ENCODE assay signal across 1 cellular context in genomic region chr4:122480655-122481487, GRCh38.
TF ChIP-seq lines count a peak whose summit lies in the region.

No MANE protein-coding gene starts in this region.

TF ChIP-seq in K562, 482 proteins besides CTCF, POLR2A, EP300 and RAD21 (continued from another document):
- TF ChIP-seq CEBPZ (IDR thresholded peaks at IDR 0.05; ENCODE audit: borderline replicate concordance, low read depth, low read length) (no peak), TBL1XR1 (IDR thresholded peaks at IDR 0.05; ENCODE audit: low read length in 2 of 2) (peak in 1 of 2 experiments; percentile 20; a peak in 1 of 4 replicates), SP1 (CRISPR knock-in tag; IDR thresholded peaks at IDR 0.05) (no peak), FIP1L1 (IDR thresholded peaks at IDR 0.05; ENCODE audit: low read depth, low read length, poor library complexity, severe bottlenecking) (no peak), WHSC1 (IDR thresholded peaks at IDR 0.05; ENCODE audit: low read length) (no peak), XRCC4 (IDR thresholded peaks at IDR 0.05; ENCODE audit: extremely low read depth, insufficient read depth, insufficient read length) (no peak), FOXJ2 (tag; IDR thresholded peaks at IDR 0.05) (no peak), UBTF (IDR thresholded peaks at IDR 0.05; ENCODE audit: borderline replicate concordance in 1 of 2, low read depth in 2 of 2, low read length in 2 of 2) (no peak), FOXP1 (CRISPR knock-in tag; IDR thresholded peaks at IDR 0.05) (no peak), ZFP1 (CRISPR knock-in tag; IDR thresholded peaks at IDR 0.05) (no peak), MEF2D (tag; conservative IDR thresholded peaks at IDR 0.05; ENCODE audit: low read depth) (no peak), CREM (IDR thresholded peaks at IDR 0.05; ENCODE audit: low read depth) (no peak), ETV1 (tag; conservative IDR thresholded peaks at IDR 0.05; ENCODE audit: low read depth) (no peak), ATF1 (CRISPR knock-in tag; IDR thresholded peaks at IDR 0.05) (no peak), ATF1 (tag; IDR thresholded peaks at IDR 0.05) (0 out of 2 replicates have a peak, but pooled peaks have one; percentile 8), DNMT1 (IDR thresholded peaks at IDR 0.05) (no peak), ZKSCAN8 (CRISPR knock-in tag; IDR thresholded peaks at IDR 0.05) (no peak), NR4A1 (CRISPR knock-in tag; IDR thresholded peaks at IDR 0.05) (no peak), NR4A1 (tag; IDR thresholded peaks at IDR 0.05) (no peak), ARID1B (IDR thresholded peaks at IDR 0.05) (peak; percentile 81), ATF2 (CRISPR knock-in tag; IDR thresholded peaks at IDR 0.05) (no peak), ZFP36 (IDR thresholded peaks at IDR 0.05; ENCODE audit: low read depth, low read length, partially characterized antibody) (no peak), RAD51 (IDR thresholded peaks at IDR 0.05; ENCODE audit: borderline replicate concordance, low read depth) (no peak), NONO (IDR thresholded peaks at IDR 0.05; ENCODE audit: low read depth in 2 of 2, low read length in 1 of 2) (no peak)
